Comparison of ENCODE assay signal across 9 cellular contexts in genomic region chr13:48578516-48579166, GRCh38. TPM values are rescaled to one million over a fixed set of nuclear protein-coding genes. Genes with fewer than 3 reads are reported as not detected.
A peak's percentile ranks its signal among the peaks of the same experiment; 100 is the strongest.
DNase-seq lines count a peak whose midpoint lies in the region; ATAC-seq, FAIRE-seq and TF ChIP-seq lines count a peak whose summit lies in the region.
"Had no signal": no experiment of that assay in that cellular context is flagged by ENCODE, and none has a peak within 500 bp of the region (broad histone marks: within the 10 kb centered on the region; RNA-seq: fewer than 3 reads in every experiment).

No MANE protein-coding gene starts in this region.

- intact Hi-C loops in left ventricle myocardium superior (cut with micrococcal nuclease) = loop anchor here (10.0 kb wide), 2 partner anchors 54 to 174 kb away; no protein-coding TSS in a partner anchor

- ATAC-seq in GM21423 (IDR thresholded peaks at IDR 0.05; ENCODE audit: unreplicated experiment) (peak; percentile 49), HG03432 (IDR thresholded peaks at IDR 0.05; ENCODE audit: unreplicated experiment) (peak; percentile 68), left ventricle myocardium superior (peak; percentile 22)

- DNase-seq in GM12891 (ENCODE audit: insufficient read length, low spot score) (no peak), left ventricle myocardium superior (no peak), GOT3 (lab: John Stamatoyannopoulos, UW) (no peak), SHP77 (lab: John Stamatoyannopoulos, UW) (no peak), NCI-H446 (lab: John Stamatoyannopoulos, UW) (no peak)
- no peak for DNase-seq in activated CD4-positive, alpha-beta T cell treated with anti-CD3 and anti-CD28 coated beads for 4 hours
- DNase-seq: NCI-H1436 treated with DMSO at 0.1 percent for 48 hours had no signal

- no peak; the same call in 1 of the 2 replicates for TF ChIP-seq POLR2A in GM12891 (IDR thresholded peaks at IDR 0.05; ENCODE audit: low read depth, low read length)

- FAIRE-seq in GM12891 (lab: Jason Lieb, UNC) = peak; percentile 87

TF ChIP-seq in GM12891, 5 proteins besides CTCF, POLR2A, EP300 and RAD21:
- TF ChIP-seq POU2F2 (IDR thresholded peaks at IDR 0.05; ENCODE audit: low read depth, low read length) (no peak), POLR2AphosphoS5 (IDR thresholded peaks at IDR 0.05; ENCODE audit: low read depth, low read length) (no peak), PAX5 (IDR thresholded peaks at IDR 0.05; ENCODE audit: insufficient read depth, low read length, severe bottlenecking) (no peak), SPI1 (IDR thresholded peaks at IDR 0.05; ENCODE audit: low read depth, low read length) (no peak), TAF1 (IDR thresholded peaks at IDR 0.05; ENCODE audit: low read depth, low read length) (no peak)

RNA-seq across cellular contexts. Expression of gene RCBTB2, which starts 45.8 kb away (rescaled TPM):
- polyA plus RNA-seq in GM12891 (2012; ENCODE audit: low read depth, missing spikeins) = 15.5 TPM
- 13.5 TPM for total RNA-seq in left ventricle myocardium superior
